In the genomic region with DNA sequence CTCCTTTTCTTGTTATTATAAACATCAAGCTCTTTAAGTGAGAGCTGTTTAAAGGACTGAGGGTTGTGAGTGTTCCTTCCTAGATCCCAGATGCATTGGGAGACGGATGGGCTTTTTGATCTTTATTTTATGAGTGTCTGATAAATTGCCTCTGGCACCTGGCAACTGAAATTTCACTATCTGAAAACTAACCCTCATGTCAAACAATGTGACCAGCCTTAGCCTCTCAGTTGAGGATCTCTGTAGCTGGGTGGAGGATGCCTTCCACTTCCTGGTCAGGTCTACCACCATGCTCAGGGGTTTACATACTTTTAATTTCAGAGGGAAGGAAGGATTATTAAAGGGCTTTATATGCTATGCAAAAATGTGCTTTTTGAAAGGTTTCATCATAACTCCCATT, we compare ENCODE assay signal across 25 cellular contexts.
"Had no signal": no experiment of that assay in that cellular context is flagged by ENCODE, and none has a peak within 500 bp of the region (broad histone marks: within the 10 kb centered on the region; RNA-seq: fewer than 3 reads in every experiment).

No MANE protein-coding gene starts in this region.

- H3K9me3 Mint-ChIP-seq: memory B cell; naive thymus-derived CD4-positive, alpha-beta T cell; nephron; stimulated activated naive B cell treated with anti-CD40 and anti-IgM and Interleukin-4, amounts not matched to agents 10 μg/mL and 1 μg/mL and 100 μg/mL, for 72 hours; stimulated activated naive CD8-positive, alpha-beta T cell treated with anti-CD3 and anti-CD28 coated beads, Interleukin-15, amount 100 ng/mL, for 72 hours had no signal

- H3K4me3 ChIP-seq: coronary artery, esophagus muscularis mucosa, heart right ventricle, lung, prostate gland, right atrium auricular region, sigmoid colon, spleen, thyroid gland, vagina had no signal

- H3K4me1 ChIP-seq: prostate gland, right atrium auricular region, sigmoid colon, spleen, thyroid gland, vagina had no signal

- H3K27ac ChIP-seq: coronary artery, esophagus muscularis mucosa, heart right ventricle, prostate gland, right atrium auricular region, sigmoid colon, spleen, thyroid gland, vagina had no signal

- H3K27me3 Mint-ChIP-seq: memory B cell; naive thymus-derived CD4-positive, alpha-beta T cell; stimulated activated naive B cell treated with anti-CD40 and anti-IgM and Interleukin-4, amounts not matched to agents 10 μg/mL and 1 μg/mL and 100 μg/mL, for 72 hours; stimulated activated naive CD8-positive, alpha-beta T cell treated with anti-CD3 and anti-CD28 coated beads, Interleukin-15, amount 100 ng/mL, for 72 hours had no signal

- H3K9me3 ChIP-seq: esophagus muscularis mucosa, heart right ventricle, prostate gland, right atrium auricular region, spleen, thyroid gland, vagina had no signal

- H3K4me3 Mint-ChIP-seq: memory B cell; naive thymus-derived CD4-positive, alpha-beta T cell; nephron; stimulated activated naive B cell treated with anti-CD40 and anti-IgM and Interleukin-4, amounts not matched to agents 10 μg/mL and 1 μg/mL and 100 μg/mL, for 72 hours; stimulated activated naive CD8-positive, alpha-beta T cell treated with anti-CD3 and anti-CD28 coated beads, Interleukin-15, amount 100 ng/mL, for 72 hours had no signal

- H3K36me3 ChIP-seq: esophagus muscularis mucosa, heart right ventricle, prostate gland, right atrium auricular region, sigmoid colon, spleen, thyroid gland, vagina had no signal

- H3K27ac Mint-ChIP-seq: memory B cell; naive thymus-derived CD4-positive, alpha-beta T cell; stimulated activated naive B cell treated with anti-CD40 and anti-IgM and Interleukin-4, amounts not matched to agents 10 μg/mL and 1 μg/mL and 100 μg/mL, for 72 hours; stimulated activated naive CD8-positive, alpha-beta T cell treated with anti-CD3 and anti-CD28 coated beads, Interleukin-15, amount 100 ng/mL, for 72 hours had no signal

- DNase-seq: dermis blood vessel endothelial cell; effector memory CD4-positive, alpha-beta T cell; foreskin melanocyte; glutamatergic neuron; heart right ventricle; hippocampal formation; islet precursor cell; kidney glomerular epithelial cell; naive thymus-derived CD4-positive, alpha-beta T cell; nucleus accumbens; sigmoid colon; spleen; stimulated activated naive B cell treated with anti-CD40 and anti-IgM and Interleukin-4, amounts not matched to agents 10 μg/mL and 1 μg/mL and 100 μg/mL, for 72 hours; stimulated activated naive CD8-positive, alpha-beta T cell treated with anti-CD3 and anti-CD28 coated beads, Interleukin-15, amount 100 ng/mL, for 72 hours; thyroid gland; trophoblast cell had no signal

- H3K4me1 Mint-ChIP-seq: memory B cell; stimulated activated naive B cell treated with anti-CD40 and anti-IgM and Interleukin-4, amounts not matched to agents 10 μg/mL and 1 μg/mL and 100 μg/mL, for 72 hours; stimulated activated naive CD8-positive, alpha-beta T cell treated with anti-CD3 and anti-CD28 coated beads, Interleukin-15, amount 100 ng/mL, for 72 hours had no signal

- H3K36me3 Mint-ChIP-seq: stimulated activated naive B cell treated with anti-CD40 and anti-IgM and Interleukin-4, amounts not matched to agents 10 μg/mL and 1 μg/mL and 100 μg/mL, for 72 hours had no signal

- ATAC-seq: heart right ventricle; left lobe of liver; naive thymus-derived CD4-positive, alpha-beta T cell; stimulated activated naive B cell treated with anti-CD40 and anti-IgM and Interleukin-4, amounts not matched to agents 10 μg/mL and 1 μg/mL and 100 μg/mL, for 72 hours; stimulated activated naive CD8-positive, alpha-beta T cell treated with anti-CD3 and anti-CD28 coated beads, Interleukin-15, amount 100 ng/mL, for 72 hours had no signal

- H3K27me3 ChIP-seq: esophagus muscularis mucosa, heart right ventricle, right atrium auricular region, sigmoid colon, spleen, thyroid gland, vagina had no signal
